In the genomic region with DNA sequence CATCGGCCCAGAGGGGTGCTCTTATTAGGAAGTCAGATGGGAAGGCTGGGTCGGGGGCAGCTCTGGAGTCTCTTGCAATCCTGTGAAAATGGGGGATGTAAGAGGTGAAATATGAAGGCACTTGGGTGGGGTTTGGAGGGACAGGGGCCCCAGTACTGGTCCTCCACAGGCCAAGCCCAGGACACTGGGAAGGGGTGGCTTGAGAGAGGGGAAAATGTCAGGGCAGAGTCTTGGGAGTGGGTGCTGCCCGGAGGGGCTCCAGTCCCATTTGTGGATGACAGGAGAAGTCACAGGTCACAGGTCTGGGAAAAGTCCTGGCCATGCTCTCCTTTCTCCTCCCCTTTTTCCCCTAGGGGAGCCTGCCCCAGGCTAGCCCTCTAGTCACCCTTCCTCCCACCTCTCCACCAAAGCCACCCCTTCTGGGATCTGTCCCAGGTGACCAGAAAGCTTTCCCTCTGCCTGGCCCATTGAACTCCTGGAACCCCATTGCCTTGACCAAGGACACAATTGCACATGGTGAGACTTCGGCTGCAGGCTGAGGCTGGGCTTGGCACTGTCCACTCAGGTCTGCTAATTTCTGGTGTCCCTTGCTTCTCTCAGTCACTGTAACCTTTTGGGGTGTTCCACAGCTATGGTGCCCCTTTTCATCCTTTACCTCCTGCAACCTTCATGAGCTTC, we compare ENCODE assay signal across 13 cellular contexts.
DNase-seq lines count a peak whose midpoint lies in the region; ATAC-seq and TF ChIP-seq lines count a peak whose summit lies in the region.
"Had no signal": no experiment of that assay in that cellular context is flagged by ENCODE, and none has a peak within 500 bp of the region (broad histone marks: within the 10 kb centered on the region; RNA-seq: fewer than 3 reads in every experiment).

No MANE protein-coding gene starts in this region.

- WGBS in testis, 2 donors, result 88 to 92% methylated on average over 4 of the region's 4 CpGs

- peaks cover 7% of the 10 kb centered on the region for H3K36me3 Mint-ChIP-seq in natural killer cell treated with Interleukin-12 subunit alpha and Interleukin-12 subunit beta and Interleukin-15 and Interleukin-18, amount 100 ng/mL, for 72 hours
- H3K36me3 Mint-ChIP-seq in natural killer cell, result peaks cover 9% of the 10 kb centered on the region
- H3K36me3 Mint-ChIP-seq: CD4-positive, CD25-positive, alpha-beta regulatory T cell had no signal

- TF ChIP-seq POLR2A in testis (IDR thresholded peaks at IDR 0.05), result no peak

- no peaks in the 10 kb centered on the region for H3K36me3 ChIP-seq in testis (ENCODE audit: low read depth, missing control alignments)
- H3K36me3 ChIP-seq: BLaER1 treated with 17β-estradiol and CSF1 and Interleukin-3, amounts not matched to agents 10 nM and 100 nM had no signal

- peak; percentile 9 to 17 for ATAC-seq in natural killer cell treated with Interleukin-12 subunit alpha and Interleukin-12 subunit beta and Interleukin-15 and Interleukin-18, amount 100 ng/mL, for 72 hours
- ATAC-seq in natural killer cell (no peak), GM19328 (IDR thresholded peaks at IDR 0.05; ENCODE audit: unreplicated experiment) (no peak), HG03095 (IDR thresholded peaks at IDR 0.05; ENCODE audit: unreplicated experiment) (no peak), HG03521 (IDR thresholded peaks at IDR 0.05; ENCODE audit: unreplicated experiment) (no peak)
- ATAC-seq: HCT116 had no signal

- H3K27me3 Mint-ChIP-seq in natural killer cell treated with Interleukin-12 subunit alpha and Interleukin-12 subunit beta and Interleukin-15 and Interleukin-18, amount 100 ng/mL, for 72 hours, result peaks cover 10 to 27% of the 10 kb centered on the region in 2 donors
- peaks cover 32 to 52% of the 10 kb centered on the region in 2 donors for H3K27me3 Mint-ChIP-seq in natural killer cell (ENCODE audit: low read depth in 2 of 2)
- H3K27me3 Mint-ChIP-seq: CD4-positive, CD25-positive, alpha-beta regulatory T cell had no signal

- H3K4me3 Mint-ChIP-seq in natural killer cell treated with Interleukin-12 subunit alpha and Interleukin-12 subunit beta and Interleukin-15 and Interleukin-18, amount 100 ng/mL, for 72 hours, result no peak overlapping the region
- no peak overlapping the region for H3K4me3 Mint-ChIP-seq in natural killer cell
- H3K4me3 Mint-ChIP-seq: CD4-positive, CD25-positive, alpha-beta regulatory T cell had no signal

- no peak for DNase-seq in natural killer cell treated with Interleukin-12 subunit alpha and Interleukin-12 subunit beta and Interleukin-15 and Interleukin-18, amount 100 ng/mL, for 72 hours (ENCODE audit: low spot score)
- DNase-seq in natural killer cell (no peak), mucosa of gallbladder (ENCODE audit: low spot score) (peak; percentile 6), testis (peak; percentile 6)
- DNase-seq: ACHN; Calu3; CD4-positive, CD25-positive, alpha-beta regulatory T cell; DMS 273 treated with DMSO at 0.1 percent for 48 hours had no signal

- H3K27me3 ChIP-seq in testis, result no peaks in the 10 kb centered on the region
- H3K27me3 ChIP-seq: BLaER1 treated with 17β-estradiol and CSF1 and Interleukin-3, amounts not matched to agents 10 nM and 100 nM had no signal

- H3K9me3 ChIP-seq in testis, result no peaks in the 10 kb centered on the region

- intact Hi-C loops in natural killer cell (cut with micrococcal nuclease) (no loop called here), testis (cut with DNase I; ENCODE audit: low total_unique reads) (no loop called here)

- H3K9me3 Mint-ChIP-seq in natural killer cell treated with Interleukin-12 subunit alpha and Interleukin-12 subunit beta and Interleukin-15 and Interleukin-18, amount 100 ng/mL, for 72 hours, result no peaks in the 10 kb centered on the region
- peaks cover 0 to 7% of the 10 kb centered on the region in 2 donors for H3K9me3 Mint-ChIP-seq in natural killer cell

- H3K4me1 Mint-ChIP-seq in natural killer cell treated with Interleukin-12 subunit alpha and Interleukin-12 subunit beta and Interleukin-15 and Interleukin-18, amount 100 ng/mL, for 72 hours (ENCODE audit: low read depth in 2 of 2), result peaks cover 0 to 2% of the 10 kb centered on the region in 2 donors
- H3K4me1 Mint-ChIP-seq in natural killer cell, result no peaks in the 10 kb centered on the region
- H3K4me1 Mint-ChIP-seq: CD4-positive, CD25-positive, alpha-beta regulatory T cell had no signal

- no peak overlapping the region for H3K27ac Mint-ChIP-seq in natural killer cell treated with Interleukin-12 subunit alpha and Interleukin-12 subunit beta and Interleukin-15 and Interleukin-18, amount 100 ng/mL, for 72 hours
- no peak overlapping the region for H3K27ac Mint-ChIP-seq in natural killer cell
- H3K27ac Mint-ChIP-seq: CD4-positive, CD25-positive, alpha-beta regulatory T cell had no signal

- no peaks in the 10 kb centered on the region for H3K4me1 ChIP-seq in testis

- TF ChIP-seq CTCF in natural killer cell (IDR thresholded peaks at IDR 0.05) (no peak), testis (IDR thresholded peaks at IDR 0.05) (no peak)

- H3K4me3 ChIP-seq in testis, result no peak overlapping the region
- H3K4me3 ChIP-seq: BLaER1 treated with 17β-estradiol and CSF1 and Interleukin-3, amounts not matched to agents 10 nM and 100 nM had no signal

- no peak overlapping the region for H3K27ac ChIP-seq in testis
- H3K27ac ChIP-seq: BLaER1 treated with 17β-estradiol and CSF1 and Interleukin-3, amounts not matched to agents 10 nM and 100 nM had no signal

Comparison
In these comparisons a context has a peak if more than half of its experiments do, and no peak if none do; other contexts are left out.
1. ATAC-seq: peak in natural killer cell treated with Interleukin-12 subunit alpha and Interleukin-12 subunit beta and Interleukin-15 and Interleukin-18, amount 100 ng/mL, for 72 hours (2 of 2); none in natural killer cell (0 of 3), GM19328 (single experiment), HG03095 (single experiment) and HG03521 (single experiment).
2. DNase-seq: peak in mucosa of gallbladder (single experiment) and testis (single experiment); none in natural killer cell treated with Interleukin-12 subunit alpha and Interleukin-12 subunit beta and Interleukin-15 and Interleukin-18, amount 100 ng/mL, for 72 hours (single experiment) and natural killer cell (single experiment).